1 cellular context compared by ENCODE assay signal in the genomic region with DNA sequence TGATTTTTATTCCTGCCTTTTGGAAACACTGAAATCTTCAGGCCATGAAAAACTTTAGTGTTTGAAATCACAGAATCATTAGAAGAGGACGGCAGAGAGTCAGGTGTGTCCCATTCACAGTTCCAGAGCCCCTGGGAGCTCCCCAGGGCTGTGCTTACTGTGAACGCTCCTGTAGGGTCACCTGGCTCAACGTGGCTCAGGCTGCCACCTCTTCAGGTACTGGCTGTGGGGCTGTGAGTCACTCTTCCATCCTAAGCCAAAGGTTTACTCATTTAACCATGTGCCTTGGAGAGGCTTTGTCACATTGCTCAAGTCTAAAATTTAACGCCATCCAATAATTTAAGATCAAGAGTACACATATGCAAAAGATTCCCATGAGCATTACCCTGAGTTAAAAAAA.
TF ChIP-seq lines count a peak whose summit lies in the region.

No MANE protein-coding gene starts in this region.

TF ChIP-seq in GM23338, 12 proteins besides CTCF, POLR2A, EP300 and RAD21 (continued from another document):
- TF ChIP-seq, protein P1, sequence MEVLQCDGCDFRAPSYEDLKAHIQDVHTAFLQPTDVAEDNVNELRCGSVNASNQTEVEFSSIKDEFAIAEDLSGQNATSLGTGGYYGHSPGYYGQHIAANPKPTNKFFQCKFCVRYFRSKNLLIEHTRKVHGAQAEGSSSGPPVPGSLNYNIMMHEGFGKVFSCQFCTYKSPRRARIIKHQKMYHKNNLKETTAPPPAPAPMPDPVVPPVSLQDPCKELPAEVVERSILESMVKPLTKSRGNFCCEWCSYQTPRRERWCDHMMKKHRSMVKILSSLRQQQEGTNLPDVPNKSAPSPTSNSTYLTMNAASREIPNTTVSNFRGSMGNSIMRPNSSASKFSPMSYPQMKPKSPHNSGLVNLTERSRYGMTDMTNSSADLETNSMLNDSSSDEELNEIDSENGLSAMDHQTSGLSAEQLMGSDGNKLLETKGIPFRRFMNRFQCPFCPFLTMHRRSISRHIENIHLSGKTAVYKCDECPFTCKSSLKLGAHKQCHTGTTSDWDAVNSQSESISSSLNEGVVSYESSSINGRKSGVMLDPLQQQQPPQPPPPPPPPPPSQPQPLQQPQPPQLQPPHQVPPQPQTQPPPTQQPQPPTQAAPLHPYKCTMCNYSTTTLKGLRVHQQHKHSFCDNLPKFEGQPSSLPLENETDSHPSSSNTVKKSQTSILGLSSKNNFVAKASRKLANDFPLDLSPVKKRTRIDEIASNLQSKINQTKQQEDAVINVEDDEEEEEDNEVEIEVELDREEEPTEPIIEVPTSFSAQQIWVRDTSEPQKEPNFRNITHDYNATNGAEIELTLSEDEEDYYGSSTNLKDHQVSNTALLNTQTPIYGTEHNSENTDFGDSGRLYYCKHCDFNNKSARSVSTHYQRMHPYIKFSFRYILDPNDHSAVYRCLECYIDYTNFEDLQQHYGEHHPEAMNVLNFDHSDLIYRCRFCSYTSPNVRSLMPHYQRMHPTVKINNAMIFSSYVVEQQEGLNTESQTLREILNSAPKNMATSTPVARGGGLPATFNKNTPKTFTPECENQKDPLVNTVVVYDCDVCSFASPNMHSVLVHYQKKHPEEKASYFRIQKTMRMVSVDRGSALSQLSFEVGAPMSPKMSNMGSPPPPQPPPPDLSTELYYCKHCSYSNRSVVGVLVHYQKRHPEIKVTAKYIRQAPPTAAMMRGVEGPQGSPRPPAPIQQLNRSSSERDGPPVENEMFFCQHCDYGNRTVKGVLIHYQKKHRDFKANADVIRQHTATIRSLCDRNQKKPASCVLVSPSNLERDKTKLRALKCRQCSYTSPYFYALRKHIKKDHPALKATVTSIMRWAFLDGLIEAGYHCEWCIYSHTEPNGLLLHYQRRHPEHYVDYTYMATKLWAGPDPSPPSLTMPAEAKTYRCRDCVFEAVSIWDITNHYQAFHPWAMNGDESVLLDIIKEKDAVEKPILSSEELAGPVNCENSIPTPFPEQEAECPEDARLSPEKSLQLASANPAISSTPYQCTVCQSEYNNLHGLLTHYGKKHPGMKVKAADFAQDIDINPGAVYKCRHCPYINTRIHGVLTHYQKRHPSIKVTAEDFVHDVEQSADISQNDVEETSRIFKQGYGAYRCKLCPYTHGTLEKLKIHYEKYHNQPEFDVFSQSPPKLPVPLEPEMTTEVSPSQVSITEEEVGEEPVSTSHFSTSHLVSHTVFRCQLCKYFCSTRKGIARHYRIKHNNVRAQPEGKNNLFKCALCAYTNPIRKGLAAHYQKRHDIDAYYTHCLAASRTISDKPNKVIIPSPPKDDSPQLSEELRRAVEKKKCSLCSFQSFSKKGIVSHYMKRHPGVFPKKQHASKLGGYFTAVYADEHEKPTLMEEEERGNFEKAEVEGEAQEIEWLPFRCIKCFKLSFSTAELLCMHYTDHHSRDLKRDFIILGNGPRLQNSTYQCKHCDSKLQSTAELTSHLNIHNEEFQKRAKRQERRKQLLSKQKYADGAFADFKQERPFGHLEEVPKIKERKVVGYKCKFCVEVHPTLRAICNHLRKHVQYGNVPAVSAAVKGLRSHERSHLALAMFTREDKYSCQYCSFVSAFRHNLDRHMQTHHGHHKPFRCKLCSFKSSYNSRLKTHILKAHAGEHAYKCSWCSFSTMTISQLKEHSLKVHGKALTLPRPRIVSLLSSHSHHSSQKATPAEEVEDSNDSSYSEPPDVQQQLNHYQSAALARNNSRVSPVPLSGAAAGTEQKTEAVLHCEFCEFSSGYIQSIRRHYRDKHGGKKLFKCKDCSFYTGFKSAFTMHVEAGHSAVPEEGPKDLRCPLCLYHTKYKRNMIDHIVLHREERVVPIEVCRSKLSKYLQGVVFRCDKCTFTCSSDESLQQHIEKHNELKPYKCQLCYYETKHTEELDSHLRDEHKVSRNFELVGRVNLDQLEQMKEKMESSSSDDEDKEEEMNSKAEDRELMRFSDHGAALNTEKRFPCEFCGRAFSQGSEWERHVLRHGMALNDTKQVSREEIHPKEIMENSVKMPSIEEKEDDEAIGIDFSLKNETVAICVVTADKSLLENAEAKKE (CRISPR knock-in tag; IDR thresholded peaks at IDR 0.05), result no peak
- TF ChIP-seq EZH2phosphoT487 (IDR thresholded peaks at IDR 0.05; ENCODE audit: unreplicated experiment) (no peak), CREB1 (CRISPR knock-in tag; IDR thresholded peaks at IDR 0.05; ENCODE audit: low read depth) (no peak), POLR2AphosphoS5 (IDR thresholded peaks at IDR 0.05; ENCODE audit: low read depth) (no peak), ZNF114 (CRISPR knock-in tag; IDR thresholded peaks at IDR 0.05) (no peak), EZH2 (IDR thresholded peaks at IDR 0.05; ENCODE audit: low read depth, unreplicated experiment) (no peak)
- TF ChIP-seq, protein P2, sequence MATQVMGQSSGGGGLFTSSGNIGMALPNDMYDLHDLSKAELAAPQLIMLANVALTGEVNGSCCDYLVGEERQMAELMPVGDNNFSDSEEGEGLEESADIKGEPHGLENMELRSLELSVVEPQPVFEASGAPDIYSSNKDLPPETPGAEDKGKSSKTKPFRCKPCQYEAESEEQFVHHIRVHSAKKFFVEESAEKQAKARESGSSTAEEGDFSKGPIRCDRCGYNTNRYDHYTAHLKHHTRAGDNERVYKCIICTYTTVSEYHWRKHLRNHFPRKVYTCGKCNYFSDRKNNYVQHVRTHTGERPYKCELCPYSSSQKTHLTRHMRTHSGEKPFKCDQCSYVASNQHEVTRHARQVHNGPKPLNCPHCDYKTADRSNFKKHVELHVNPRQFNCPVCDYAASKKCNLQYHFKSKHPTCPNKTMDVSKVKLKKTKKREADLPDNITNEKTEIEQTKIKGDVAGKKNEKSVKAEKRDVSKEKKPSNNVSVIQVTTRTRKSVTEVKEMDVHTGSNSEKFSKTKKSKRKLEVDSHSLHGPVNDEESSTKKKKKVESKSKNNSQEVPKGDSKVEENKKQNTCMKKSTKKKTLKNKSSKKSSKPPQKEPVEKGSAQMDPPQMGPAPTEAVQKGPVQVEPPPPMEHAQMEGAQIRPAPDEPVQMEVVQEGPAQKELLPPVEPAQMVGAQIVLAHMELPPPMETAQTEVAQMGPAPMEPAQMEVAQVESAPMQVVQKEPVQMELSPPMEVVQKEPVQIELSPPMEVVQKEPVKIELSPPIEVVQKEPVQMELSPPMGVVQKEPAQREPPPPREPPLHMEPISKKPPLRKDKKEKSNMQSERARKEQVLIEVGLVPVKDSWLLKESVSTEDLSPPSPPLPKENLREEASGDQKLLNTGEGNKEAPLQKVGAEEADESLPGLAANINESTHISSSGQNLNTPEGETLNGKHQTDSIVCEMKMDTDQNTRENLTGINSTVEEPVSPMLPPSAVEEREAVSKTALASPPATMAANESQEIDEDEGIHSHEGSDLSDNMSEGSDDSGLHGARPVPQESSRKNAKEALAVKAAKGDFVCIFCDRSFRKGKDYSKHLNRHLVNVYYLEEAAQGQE (IDR thresholded peaks at IDR 0.05; ENCODE audit: unreplicated experiment), result no peak
